Comparison of ENCODE assay signal across 21 cellular contexts in the genomic region with DNA sequence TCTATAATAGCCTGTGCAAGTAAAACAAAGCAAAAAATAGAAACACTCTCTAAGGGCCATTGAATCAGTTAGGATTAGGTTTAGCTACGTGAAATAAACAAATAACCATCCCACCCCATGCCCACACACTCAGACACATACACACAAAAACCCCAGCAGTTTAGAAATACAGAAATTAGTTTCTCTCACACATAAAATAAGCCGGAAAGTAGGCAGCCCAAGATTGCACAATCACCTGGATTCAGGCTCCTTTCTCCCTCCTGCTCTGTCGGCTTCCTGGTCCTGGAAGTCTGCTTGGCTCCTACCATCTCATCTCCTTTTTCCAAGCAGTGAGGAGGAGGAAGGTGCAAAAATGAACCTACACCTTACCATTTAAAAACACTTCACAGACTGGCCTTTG. TPM values are rescaled to one million over a fixed set of nuclear protein-coding genes. Genes with fewer than 3 reads are reported as not detected.
A peak's percentile ranks its signal among the peaks of the same experiment; 100 is the strongest.
DNase-seq lines count a peak whose midpoint lies in the region; ATAC-seq and TF ChIP-seq lines count a peak whose summit lies in the region.
"Had no signal": no experiment of that assay in that cellular context is flagged by ENCODE, and none has a peak within 500 bp of the region (broad histone marks: within the 10 kb centered on the region; RNA-seq: fewer than 3 reads in every experiment).

No MANE protein-coding gene starts in this region.

- H3K36me3 ChIP-seq in HEK293 (ENCODE audit: control insufficient read depth in 2 of 2, insufficient read depth in 1 of 2, low read length in 2 of 2) (no peaks in the 10 kb centered on the region), Panc1 (ENCODE audit: control insufficient read depth, insufficient read depth, low read length) (no peaks in the 10 kb centered on the region), OCI-LY7 (ENCODE audit: insufficient read depth, low read length) (no peaks in the 10 kb centered on the region)
- H3K36me3 ChIP-seq: suprapubic skin, WERI-Rb-1 had no signal

- intact Hi-C loops in Panc1 (cut with micrococcal nuclease; ENCODE audit: unreplicated experiment) (no loop called here), OCI-LY7 (cut with micrococcal nuclease; ENCODE audit: unreplicated experiment) (no loop called here)

- TF ChIP-seq CTCF in HEK293 (tag by site-specific recombination; IDR thresholded peaks at IDR 0.05) (no peak), Panc1 (IDR thresholded peaks at IDR 0.05) (no peak), fibroblast of mammary gland (conservative IDR thresholded peaks at IDR 0.05; ENCODE audit: control insufficient read depth, insufficient read depth, low read depth, low read length) (no peak), OCI-LY7 (conservative IDR thresholded peaks at IDR 0.05; ENCODE audit: low read length) (no peak)

- BruUV-seq in Panc1 (replicated peaks; lab: Mats Ljungman, UMichigan) (no TSS peak), OCI-LY7 (replicated peaks; lab: Mats Ljungman, UMichigan) (no TSS peak)

- in situ Hi-C loops in Panc1 (cut with HindIII; ENCODE audit: low pct_unique_long_range_greater_than_20kb, low sequenced_read_pairs) (no loop called here), KBM-7 (cut with MboI; ENCODE audit: low pct_unique_long_range_greater_than_20kb, low sequenced_read_pairs) (no loop called here)

- H3K9me3 ChIP-seq in HEK293 (ENCODE audit: control insufficient read depth, insufficient read depth, low read depth, low read length): no peaks in the 10 kb centered on the region
- H3K9me3 ChIP-seq in Panc1 (ENCODE audit: control insufficient read depth, insufficient read depth, low read depth, low read length): 0 out of 2 replicates have a peak, but pooled peaks cover 2% of the 10 kb centered on the region
- H3K9me3 ChIP-seq in OCI-LY7 (ENCODE audit: low read length): no peaks in the 10 kb centered on the region
- H3K9me3 ChIP-seq: psoas muscle, suprapubic skin had no signal

- no peaks in the 10 kb centered on the region for H3K79me2 ChIP-seq in OCI-LY7 (ENCODE audit: insufficient read depth, low read depth, low read length)

- no peak for DNase-seq in Panc1 (ENCODE audit: low read depth, low spot score)
- DNase-seq in fibroblast of mammary gland (ENCODE audit: low read depth): peak; percentile 42
- DNase-seq in renal cortical epithelial cell (ENCODE audit: low read depth): peak; percentile 55
- no peak for DNase-seq in NCI-H69 (lab: John Stamatoyannopoulos, UW)
- DNase-seq in OCI-LY7 (ENCODE audit: low spot score): no peak
- no peak for DNase-seq in KBM-7
- DNase-seq: activated CD4-positive, alpha-beta T cell treated with anti-CD3 and anti-CD28 coated beads for 48 hours; activated naive CD4-positive, alpha-beta T cell treated with Interleukin-2 at 50 U/mL for 16 hours; activated T-cell treated with anti-CD3 and anti-CD28 coated beads, Interleukin-2, amount 50 U/mL, for 24 hours; CD4-positive, CD25-positive, alpha-beta regulatory T cell; naive B cell; NCI-H1436 treated with DMSO at 0.1 percent for 48 hours; NCI-H2107; NCI-H774; occipital lobe; psoas muscle; stimulated activated CD4-positive, alpha-beta T cell treated with anti-CD3 and anti-CD28 coated beads, Interleukin-15, amount 100 ng/mL, for 24 hours; stimulated activated naive CD4-positive, alpha-beta T cell; WERI-Rb-1 had no signal

- H3K4me3 ChIP-seq in HEK293 (ENCODE audit: low read depth, low read length) (no peak overlapping the region), Panc1 (ENCODE audit: low read depth in 2 of 2, low read length in 2 of 2) (peak overlapping the region in 1 of 2 experiments; percentile 23; a peak in 2 of 4 replicates), fibroblast of mammary gland (ENCODE audit: control insufficient read depth, low read depth, low read length) (no peak overlapping the region), OCI-LY7 (ENCODE audit: low read depth, low read length, poor library complexity, severe bottlenecking) (no peak overlapping the region)
- H3K4me3 ChIP-seq: psoas muscle, suprapubic skin had no signal

- H3K27ac ChIP-seq in HEK293 (ENCODE audit: extremely low read depth, low read depth, low read length) (no peak overlapping the region), Panc1 (ENCODE audit: low read length) (peak overlapping the region; percentile 95), OCI-LY7 (ENCODE audit: low read depth, low read length, poor library complexity, severe bottlenecking) (no peak overlapping the region)
- H3K27ac ChIP-seq: psoas muscle, WERI-Rb-1 had no signal

- H3K9me2 ChIP-seq in OCI-LY7 (ENCODE audit: insufficient read depth, low read length): no peaks in the 10 kb centered on the region

- no peaks in the 10 kb centered on the region for H4K20me1 ChIP-seq in OCI-LY7 (ENCODE audit: insufficient read depth, low read length)

- H3K27me3 ChIP-seq in Panc1 (ENCODE audit: control insufficient read depth, insufficient read depth, low read length): no peaks in the 10 kb centered on the region

- H3K4me1 ChIP-seq in HEK293 (ENCODE audit: control insufficient read depth, insufficient read depth, low read length) (no peaks in the 10 kb centered on the region), Panc1 (ENCODE audit: control insufficient read depth, insufficient read depth, low read length) (peaks cover 36% of the 10 kb centered on the region), OCI-LY7 (ENCODE audit: insufficient read depth, low read length, poor library complexity, severe bottlenecking) (no peaks in the 10 kb centered on the region)
- H3K4me1 ChIP-seq: psoas muscle had no signal

- POLR2A ChIA-PET in HEK293 (lab: Yijun Ruan, JAX) (interaction anchor here (1.0 kb wide), 1 partner anchor 21 kb away, joined by 3 read pairs; no protein-coding TSS in a partner anchor), Panc1 (lab: Charles Lee) (no interaction called here), OCI-LY7 (lab: Charles Lee) (interaction anchor here (1.6 kb wide), 1 partner anchor 53 kb away, joined by 7 read pairs; no protein-coding TSS in a partner anchor)

- ATAC-seq in Panc1: no peak
- ATAC-seq: psoas muscle had no signal

- H3K4me2 ChIP-seq in OCI-LY7 (ENCODE audit: low read length): no peak overlapping the region

- no peak overlapping the region for H2AFZ ChIP-seq in OCI-LY7 (ENCODE audit: low read length)

- CTCF ChIA-PET in HEK293 (lab: Yijun Ruan, JAX): no interaction called here
- CTCF ChIA-PET in Panc1 (lab: Charles Lee): no interaction called here
- CTCF ChIA-PET in OCI-LY7 (lab: Charles Lee; ENCODE audit: unreplicated experiment): no interaction called here

TF ChIP-seq in HEK293, 187 proteins besides CTCF, POLR2A, EP300 and RAD21:
- TF ChIP-seq, protein P1, sequence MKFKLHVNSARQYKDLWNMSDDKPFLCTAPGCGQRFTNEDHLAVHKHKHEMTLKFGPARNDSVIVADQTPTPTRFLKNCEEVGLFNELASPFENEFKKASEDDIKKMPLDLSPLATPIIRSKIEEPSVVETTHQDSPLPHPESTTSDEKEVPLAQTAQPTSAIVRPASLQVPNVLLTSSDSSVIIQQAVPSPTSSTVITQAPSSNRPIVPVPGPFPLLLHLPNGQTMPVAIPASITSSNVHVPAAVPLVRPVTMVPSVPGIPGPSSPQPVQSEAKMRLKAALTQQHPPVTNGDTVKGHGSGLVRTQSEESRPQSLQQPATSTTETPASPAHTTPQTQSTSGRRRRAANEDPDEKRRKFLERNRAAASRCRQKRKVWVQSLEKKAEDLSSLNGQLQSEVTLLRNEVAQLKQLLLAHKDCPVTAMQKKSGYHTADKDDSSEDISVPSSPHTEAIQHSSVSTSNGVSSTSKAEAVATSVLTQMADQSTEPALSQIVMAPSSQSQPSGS (tag by site-specific recombination; IDR thresholded peaks at IDR 0.05; ENCODE audit: low read depth): no peak
- TF ChIP-seq, protein P2, sequence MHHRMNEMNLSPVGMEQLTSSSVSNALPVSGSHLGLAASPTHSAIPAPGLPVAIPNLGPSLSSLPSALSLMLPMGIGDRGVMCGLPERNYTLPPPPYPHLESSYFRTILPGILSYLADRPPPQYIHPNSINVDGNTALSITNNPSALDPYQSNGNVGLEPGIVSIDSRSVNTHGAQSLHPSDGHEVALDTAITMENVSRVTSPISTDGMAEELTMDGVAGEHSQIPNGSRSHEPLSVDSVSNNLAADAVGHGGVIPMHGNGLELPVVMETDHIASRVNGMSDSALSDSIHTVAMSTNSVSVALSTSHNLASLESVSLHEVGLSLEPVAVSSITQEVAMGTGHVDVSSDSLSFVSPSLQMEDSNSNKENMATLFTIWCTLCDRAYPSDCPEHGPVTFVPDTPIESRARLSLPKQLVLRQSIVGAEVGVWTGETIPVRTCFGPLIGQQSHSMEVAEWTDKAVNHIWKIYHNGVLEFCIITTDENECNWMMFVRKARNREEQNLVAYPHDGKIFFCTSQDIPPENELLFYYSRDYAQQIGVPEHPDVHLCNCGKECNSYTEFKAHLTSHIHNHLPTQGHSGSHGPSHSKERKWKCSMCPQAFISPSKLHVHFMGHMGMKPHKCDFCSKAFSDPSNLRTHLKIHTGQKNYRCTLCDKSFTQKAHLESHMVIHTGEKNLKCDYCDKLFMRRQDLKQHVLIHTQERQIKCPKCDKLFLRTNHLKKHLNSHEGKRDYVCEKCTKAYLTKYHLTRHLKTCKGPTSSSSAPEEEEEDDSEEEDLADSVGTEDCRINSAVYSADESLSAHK (tag by site-specific recombination; IDR thresholded peaks at IDR 0.05): no peak
- peak; percentile 67 for TF ChIP-seq ZFHX2 (tag by site-specific recombination; conservative IDR thresholded peaks at IDR 0.05)

RNA-seq across cellular contexts. Expression of a gene that starts 22.6 kb away (rescaled TPM):
- total RNA-seq in Panc1 (2021; ENCODE audit: unreplicated experiment): 82.0 TPM
- polyA plus RNA-seq in Panc1 (2012; ENCODE audit: insufficient read length): 36.1 TPM
- 41.7 and 56.8 TPM in 2 replicates for total RNA-seq in renal cortical epithelial cell
- total RNA-seq in OCI-LY7 (2014; rRNA removed; shearing (Covaris generic)): 9.9 and 11.5 TPM in 2 replicates
- total RNA-seq in OCI-LY7 (2022): 27.6 and 28.0 TPM in 2 replicates

RNA-seq across cellular contexts. Expression of a gene that starts 57.1 kb away (rescaled TPM):
- 702 TPM for total RNA-seq in Panc1 (2021; ENCODE audit: unreplicated experiment)
- 355 TPM for polyA plus RNA-seq in Panc1 (2012; ENCODE audit: insufficient read length)
- 458 and 736 TPM in 2 replicates for total RNA-seq in renal cortical epithelial cell
- 1,266 and 1,706 TPM in 2 replicates for total RNA-seq in OCI-LY7 (2014; rRNA removed; shearing (Covaris generic))
- 1,530 and 1,738 TPM in 2 replicates for total RNA-seq in OCI-LY7 (2022)

Comparison
In these comparisons a context has a peak if more than half of its experiments do, and no peak if none do; other contexts are left out.
1. DNase-seq: peak in fibroblast of mammary gland (single experiment) and renal cortical epithelial cell (single experiment); none in Panc1 (single experiment), NCI-H69 (single experiment), OCI-LY7 (single experiment) and KBM-7 (single experiment).